ENCODE assay signal across 1 cellular context in genomic region chr2:67340118-67341011, GRCh38.
A peak's percentile ranks its signal among the peaks of the same experiment; 100 is the strongest.
TF ChIP-seq lines count a peak whose summit lies in the region.

No MANE protein-coding gene starts in this region.

TF ChIP-seq in GM23338, 12 proteins besides CTCF, POLR2A, EP300 and RAD21:
- TF ChIP-seq, protein P1, sequence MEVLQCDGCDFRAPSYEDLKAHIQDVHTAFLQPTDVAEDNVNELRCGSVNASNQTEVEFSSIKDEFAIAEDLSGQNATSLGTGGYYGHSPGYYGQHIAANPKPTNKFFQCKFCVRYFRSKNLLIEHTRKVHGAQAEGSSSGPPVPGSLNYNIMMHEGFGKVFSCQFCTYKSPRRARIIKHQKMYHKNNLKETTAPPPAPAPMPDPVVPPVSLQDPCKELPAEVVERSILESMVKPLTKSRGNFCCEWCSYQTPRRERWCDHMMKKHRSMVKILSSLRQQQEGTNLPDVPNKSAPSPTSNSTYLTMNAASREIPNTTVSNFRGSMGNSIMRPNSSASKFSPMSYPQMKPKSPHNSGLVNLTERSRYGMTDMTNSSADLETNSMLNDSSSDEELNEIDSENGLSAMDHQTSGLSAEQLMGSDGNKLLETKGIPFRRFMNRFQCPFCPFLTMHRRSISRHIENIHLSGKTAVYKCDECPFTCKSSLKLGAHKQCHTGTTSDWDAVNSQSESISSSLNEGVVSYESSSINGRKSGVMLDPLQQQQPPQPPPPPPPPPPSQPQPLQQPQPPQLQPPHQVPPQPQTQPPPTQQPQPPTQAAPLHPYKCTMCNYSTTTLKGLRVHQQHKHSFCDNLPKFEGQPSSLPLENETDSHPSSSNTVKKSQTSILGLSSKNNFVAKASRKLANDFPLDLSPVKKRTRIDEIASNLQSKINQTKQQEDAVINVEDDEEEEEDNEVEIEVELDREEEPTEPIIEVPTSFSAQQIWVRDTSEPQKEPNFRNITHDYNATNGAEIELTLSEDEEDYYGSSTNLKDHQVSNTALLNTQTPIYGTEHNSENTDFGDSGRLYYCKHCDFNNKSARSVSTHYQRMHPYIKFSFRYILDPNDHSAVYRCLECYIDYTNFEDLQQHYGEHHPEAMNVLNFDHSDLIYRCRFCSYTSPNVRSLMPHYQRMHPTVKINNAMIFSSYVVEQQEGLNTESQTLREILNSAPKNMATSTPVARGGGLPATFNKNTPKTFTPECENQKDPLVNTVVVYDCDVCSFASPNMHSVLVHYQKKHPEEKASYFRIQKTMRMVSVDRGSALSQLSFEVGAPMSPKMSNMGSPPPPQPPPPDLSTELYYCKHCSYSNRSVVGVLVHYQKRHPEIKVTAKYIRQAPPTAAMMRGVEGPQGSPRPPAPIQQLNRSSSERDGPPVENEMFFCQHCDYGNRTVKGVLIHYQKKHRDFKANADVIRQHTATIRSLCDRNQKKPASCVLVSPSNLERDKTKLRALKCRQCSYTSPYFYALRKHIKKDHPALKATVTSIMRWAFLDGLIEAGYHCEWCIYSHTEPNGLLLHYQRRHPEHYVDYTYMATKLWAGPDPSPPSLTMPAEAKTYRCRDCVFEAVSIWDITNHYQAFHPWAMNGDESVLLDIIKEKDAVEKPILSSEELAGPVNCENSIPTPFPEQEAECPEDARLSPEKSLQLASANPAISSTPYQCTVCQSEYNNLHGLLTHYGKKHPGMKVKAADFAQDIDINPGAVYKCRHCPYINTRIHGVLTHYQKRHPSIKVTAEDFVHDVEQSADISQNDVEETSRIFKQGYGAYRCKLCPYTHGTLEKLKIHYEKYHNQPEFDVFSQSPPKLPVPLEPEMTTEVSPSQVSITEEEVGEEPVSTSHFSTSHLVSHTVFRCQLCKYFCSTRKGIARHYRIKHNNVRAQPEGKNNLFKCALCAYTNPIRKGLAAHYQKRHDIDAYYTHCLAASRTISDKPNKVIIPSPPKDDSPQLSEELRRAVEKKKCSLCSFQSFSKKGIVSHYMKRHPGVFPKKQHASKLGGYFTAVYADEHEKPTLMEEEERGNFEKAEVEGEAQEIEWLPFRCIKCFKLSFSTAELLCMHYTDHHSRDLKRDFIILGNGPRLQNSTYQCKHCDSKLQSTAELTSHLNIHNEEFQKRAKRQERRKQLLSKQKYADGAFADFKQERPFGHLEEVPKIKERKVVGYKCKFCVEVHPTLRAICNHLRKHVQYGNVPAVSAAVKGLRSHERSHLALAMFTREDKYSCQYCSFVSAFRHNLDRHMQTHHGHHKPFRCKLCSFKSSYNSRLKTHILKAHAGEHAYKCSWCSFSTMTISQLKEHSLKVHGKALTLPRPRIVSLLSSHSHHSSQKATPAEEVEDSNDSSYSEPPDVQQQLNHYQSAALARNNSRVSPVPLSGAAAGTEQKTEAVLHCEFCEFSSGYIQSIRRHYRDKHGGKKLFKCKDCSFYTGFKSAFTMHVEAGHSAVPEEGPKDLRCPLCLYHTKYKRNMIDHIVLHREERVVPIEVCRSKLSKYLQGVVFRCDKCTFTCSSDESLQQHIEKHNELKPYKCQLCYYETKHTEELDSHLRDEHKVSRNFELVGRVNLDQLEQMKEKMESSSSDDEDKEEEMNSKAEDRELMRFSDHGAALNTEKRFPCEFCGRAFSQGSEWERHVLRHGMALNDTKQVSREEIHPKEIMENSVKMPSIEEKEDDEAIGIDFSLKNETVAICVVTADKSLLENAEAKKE (CRISPR knock-in tag; IDR thresholded peaks at IDR 0.05), result 0 out of 2 replicates have a peak, but pooled peaks have one; percentile 47
- TF ChIP-seq NANOG (IDR thresholded peaks at IDR 0.05; ENCODE audit: borderline replicate concordance), result no peak; the same call in 1 of the 2 replicates
- TF ChIP-seq CREB1 (CRISPR knock-in tag; IDR thresholded peaks at IDR 0.05; ENCODE audit: low read depth), result no peak
- peak; percentile 98 for TF ChIP-seq POLR2AphosphoS5 (IDR thresholded peaks at IDR 0.05; ENCODE audit: low read depth)
- no peak for TF ChIP-seq JUNB (IDR thresholded peaks at IDR 0.05; ENCODE audit: unreplicated experiment)
- no peak for TF ChIP-seq ZNF114 (CRISPR knock-in tag; IDR thresholded peaks at IDR 0.05)
- TF ChIP-seq, protein P2, sequence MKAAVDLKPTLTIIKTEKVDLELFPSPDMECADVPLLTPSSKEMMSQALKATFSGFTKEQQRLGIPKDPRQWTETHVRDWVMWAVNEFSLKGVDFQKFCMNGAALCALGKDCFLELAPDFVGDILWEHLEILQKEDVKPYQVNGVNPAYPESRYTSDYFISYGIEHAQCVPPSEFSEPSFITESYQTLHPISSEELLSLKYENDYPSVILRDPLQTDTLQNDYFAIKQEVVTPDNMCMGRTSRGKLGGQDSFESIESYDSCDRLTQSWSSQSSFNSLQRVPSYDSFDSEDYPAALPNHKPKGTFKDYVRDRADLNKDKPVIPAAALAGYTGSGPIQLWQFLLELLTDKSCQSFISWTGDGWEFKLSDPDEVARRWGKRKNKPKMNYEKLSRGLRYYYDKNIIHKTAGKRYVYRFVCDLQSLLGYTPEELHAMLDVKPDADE (IDR thresholded peaks at IDR 0.05), result no peak
- TF ChIP-seq EZH2phosphoT487 (IDR thresholded peaks at IDR 0.05; ENCODE audit: unreplicated experiment), result no peak
- TF ChIP-seq, protein P3, sequence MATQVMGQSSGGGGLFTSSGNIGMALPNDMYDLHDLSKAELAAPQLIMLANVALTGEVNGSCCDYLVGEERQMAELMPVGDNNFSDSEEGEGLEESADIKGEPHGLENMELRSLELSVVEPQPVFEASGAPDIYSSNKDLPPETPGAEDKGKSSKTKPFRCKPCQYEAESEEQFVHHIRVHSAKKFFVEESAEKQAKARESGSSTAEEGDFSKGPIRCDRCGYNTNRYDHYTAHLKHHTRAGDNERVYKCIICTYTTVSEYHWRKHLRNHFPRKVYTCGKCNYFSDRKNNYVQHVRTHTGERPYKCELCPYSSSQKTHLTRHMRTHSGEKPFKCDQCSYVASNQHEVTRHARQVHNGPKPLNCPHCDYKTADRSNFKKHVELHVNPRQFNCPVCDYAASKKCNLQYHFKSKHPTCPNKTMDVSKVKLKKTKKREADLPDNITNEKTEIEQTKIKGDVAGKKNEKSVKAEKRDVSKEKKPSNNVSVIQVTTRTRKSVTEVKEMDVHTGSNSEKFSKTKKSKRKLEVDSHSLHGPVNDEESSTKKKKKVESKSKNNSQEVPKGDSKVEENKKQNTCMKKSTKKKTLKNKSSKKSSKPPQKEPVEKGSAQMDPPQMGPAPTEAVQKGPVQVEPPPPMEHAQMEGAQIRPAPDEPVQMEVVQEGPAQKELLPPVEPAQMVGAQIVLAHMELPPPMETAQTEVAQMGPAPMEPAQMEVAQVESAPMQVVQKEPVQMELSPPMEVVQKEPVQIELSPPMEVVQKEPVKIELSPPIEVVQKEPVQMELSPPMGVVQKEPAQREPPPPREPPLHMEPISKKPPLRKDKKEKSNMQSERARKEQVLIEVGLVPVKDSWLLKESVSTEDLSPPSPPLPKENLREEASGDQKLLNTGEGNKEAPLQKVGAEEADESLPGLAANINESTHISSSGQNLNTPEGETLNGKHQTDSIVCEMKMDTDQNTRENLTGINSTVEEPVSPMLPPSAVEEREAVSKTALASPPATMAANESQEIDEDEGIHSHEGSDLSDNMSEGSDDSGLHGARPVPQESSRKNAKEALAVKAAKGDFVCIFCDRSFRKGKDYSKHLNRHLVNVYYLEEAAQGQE (IDR thresholded peaks at IDR 0.05; ENCODE audit: unreplicated experiment), result no peak
